Comparison of ENCODE assay signal across 1 cellular context in genomic region chr18:6362559-6363129, GRCh38.
TF ChIP-seq lines count a peak whose summit lies in the region.

No MANE protein-coding gene starts in this region.

TF ChIP-seq in A549, 52 proteins besides CTCF, POLR2A, EP300 and RAD21 (continued from another document):
- no peak for TF ChIP-seq MAX (IDR thresholded peaks at IDR 0.05)
TF ChIP-seq in A549: peak in this region for 0.
